ENCODE assay signal across 11 cellular contexts in the genomic region with DNA sequence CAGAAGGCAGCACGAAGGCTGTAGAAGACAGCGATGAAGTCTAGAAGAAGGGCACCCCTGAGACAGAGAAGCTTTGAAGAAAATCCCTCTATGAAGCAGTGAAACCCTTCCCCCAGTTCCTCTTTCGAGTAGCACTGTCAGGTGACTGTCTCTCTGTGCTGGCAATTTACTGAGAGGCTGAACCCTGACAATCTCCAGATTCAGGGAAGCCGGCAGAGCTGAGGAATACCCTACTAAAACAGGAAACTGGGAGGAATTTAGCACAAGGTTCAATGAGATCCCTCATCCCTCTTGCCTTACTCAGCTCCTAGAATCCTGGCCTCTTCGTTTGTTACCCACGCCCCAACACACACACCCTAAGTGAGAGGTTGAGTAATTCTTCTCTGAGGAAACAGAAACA.
DNase-seq lines count a peak whose midpoint lies in the region; ATAC-seq and TF ChIP-seq lines count a peak whose summit lies in the region.
"Had no signal": no experiment of that assay in that cellular context is flagged by ENCODE, and none has a peak within 500 bp of the region (broad histone marks: within the 10 kb centered on the region; RNA-seq: fewer than 3 reads in every experiment).

No MANE protein-coding gene starts in this region.

- H3K4me3 Mint-ChIP-seq in stimulated activated effector memory CD8-positive, alpha-beta T cell treated with anti-CD3 and anti-CD28 coated beads, Interleukin-12 subunit alpha, Interleukin-12 subunit beta, amount 100 ng/mL, for 72 hours: no peak overlapping the region
- H3K4me3 Mint-ChIP-seq: activated CD4-positive, alpha-beta T cell treated with anti-CD3 and anti-CD28 coated beads, Interleukin-2, amount 10 ng/mL, durations not matched to agents 24 days and 14 days had no signal

- intact Hi-C loops in breast epithelium (cut with DNase I; ENCODE audit: low total_unique reads): no loop called here

- H3K9me3 Mint-ChIP-seq in activated naive CD4-positive, alpha-beta T cell treated with anti-CD3 and anti-CD28 coated beads, Interleukin-2, amount 50 U/mL, for 72 hours: no peaks in the 10 kb centered on the region
- H3K9me3 Mint-ChIP-seq in stimulated activated effector memory CD8-positive, alpha-beta T cell treated with anti-CD3 and anti-CD28 coated beads, Interleukin-12 subunit alpha, Interleukin-12 subunit beta, amount 100 ng/mL, for 72 hours: no peaks in the 10 kb centered on the region
- H3K9me3 Mint-ChIP-seq: activated CD4-positive, alpha-beta T cell treated with anti-CD3 and anti-CD28 coated beads, Interleukin-2, amount 10 ng/mL, durations not matched to agents 24 days and 14 days had no signal

- DNase-seq in Ammon's horn (ENCODE audit: low spot score) (peak; percentile 42), fibroblast of mammary gland (ENCODE audit: low read depth) (peak; percentile 58), breast epithelium (ENCODE audit: low spot score in 2 of 2) (no peak), NCI-H526 (lab: John Stamatoyannopoulos, UW) (no peak)
- DNase-seq in activated naive CD4-positive, alpha-beta T cell treated with anti-CD3 and anti-CD28 coated beads, Interleukin-2, amount 50 U/mL, for 72 hours (ENCODE audit: low spot score in 2 of 2): no peak
- DNase-seq in stimulated activated effector memory CD8-positive, alpha-beta T cell treated with anti-CD3 and anti-CD28 coated beads, Interleukin-12 subunit alpha, Interleukin-12 subunit beta, amount 100 ng/mL, for 72 hours (ENCODE audit: low spot score in 2 of 2): no peak
- DNase-seq: activated CD4-positive, alpha-beta T cell treated with anti-CD3 and anti-CD28 coated beads, Interleukin-2, amount 10 ng/mL, durations not matched to agents 24 days and 14 days; lower lobe of right lung; NCI-H2171 had no signal

- no peak for TF ChIP-seq POLR2A in breast epithelium (IDR thresholded peaks at IDR 0.05)

- peak overlapping the region in 1 of 2 donors; percentile 51 for H3K27ac ChIP-seq in breast epithelium
- H3K27ac ChIP-seq: lower lobe of right lung had no signal

- no peaks in the 10 kb centered on the region for H3K4me1 ChIP-seq in breast epithelium
- H3K4me1 ChIP-seq: lower lobe of right lung had no signal

- no peaks in the 10 kb centered on the region for H3K27me3 ChIP-seq in breast epithelium

- H3K4me3 ChIP-seq in fibroblast of mammary gland (ENCODE audit: control insufficient read depth, low read depth, low read length) (no peak overlapping the region), breast epithelium (no peak overlapping the region)
- H3K4me3 ChIP-seq: lower lobe of right lung had no signal

- no peaks in the 10 kb centered on the region for H3K36me3 ChIP-seq in breast epithelium
- H3K36me3 ChIP-seq: lower lobe of right lung had no signal

- TF ChIP-seq CTCF in fibroblast of mammary gland (conservative IDR thresholded peaks at IDR 0.05; ENCODE audit: control insufficient read depth, insufficient read depth, low read depth, low read length): no peak
- TF ChIP-seq CTCF in breast epithelium (IDR thresholded peaks at IDR 0.05): no peak

- H3K27ac Mint-ChIP-seq in activated naive CD4-positive, alpha-beta T cell treated with anti-CD3 and anti-CD28 coated beads, Interleukin-2, amount 50 U/mL, for 72 hours: no peak overlapping the region
- H3K27ac Mint-ChIP-seq in stimulated activated effector memory CD8-positive, alpha-beta T cell treated with anti-CD3 and anti-CD28 coated beads, Interleukin-12 subunit alpha, Interleukin-12 subunit beta, amount 100 ng/mL, for 72 hours: no peak overlapping the region
- H3K27ac Mint-ChIP-seq: activated CD4-positive, alpha-beta T cell treated with anti-CD3 and anti-CD28 coated beads, Interleukin-2, amount 10 ng/mL, durations not matched to agents 24 days and 14 days had no signal

- H3K9me3 ChIP-seq in breast epithelium: no peaks in the 10 kb centered on the region

- H3K4me1 Mint-ChIP-seq in stimulated activated effector memory CD8-positive, alpha-beta T cell treated with anti-CD3 and anti-CD28 coated beads, Interleukin-12 subunit alpha, Interleukin-12 subunit beta, amount 100 ng/mL, for 72 hours: no peaks in the 10 kb centered on the region
- H3K4me1 Mint-ChIP-seq: activated CD4-positive, alpha-beta T cell treated with anti-CD3 and anti-CD28 coated beads, Interleukin-2, amount 10 ng/mL, durations not matched to agents 24 days and 14 days had no signal

- ATAC-seq in GM21515 (IDR thresholded peaks at IDR 0.05; ENCODE audit: unreplicated experiment): peak; percentile 90
- ATAC-seq in HG03575 (IDR thresholded peaks at IDR 0.05; ENCODE audit: extremely low read depth, insufficient number of reproducible peaks, low FRiP score, unreplicated experiment): peak; percentile 90
- ATAC-seq in activated naive CD4-positive, alpha-beta T cell treated with anti-CD3 and anti-CD28 coated beads, Interleukin-2, amount 50 U/mL, for 72 hours: no peak
- no peak for ATAC-seq in stimulated activated effector memory CD8-positive, alpha-beta T cell treated with anti-CD3 and anti-CD28 coated beads, Interleukin-12 subunit alpha, Interleukin-12 subunit beta, amount 100 ng/mL, for 72 hours

- no peaks in the 10 kb centered on the region for H3K36me3 Mint-ChIP-seq in activated naive CD4-positive, alpha-beta T cell treated with anti-CD3 and anti-CD28 coated beads, Interleukin-2, amount 50 U/mL, for 72 hours
- H3K36me3 Mint-ChIP-seq in stimulated activated effector memory CD8-positive, alpha-beta T cell treated with anti-CD3 and anti-CD28 coated beads, Interleukin-12 subunit alpha, Interleukin-12 subunit beta, amount 100 ng/mL, for 72 hours: no peaks in the 10 kb centered on the region

Comparison
In these comparisons a context has a peak if more than half of its experiments do, and no peak if none do; other contexts are left out.
1. DNase-seq: peak in Ammon's horn (single experiment) and fibroblast of mammary gland (single experiment); none in activated naive CD4-positive, alpha-beta T cell treated with anti-CD3 and anti-CD28 coated beads, Interleukin-2, amount 50 U/mL, for 72 hours (0 of 2), stimulated activated effector memory CD8-positive, alpha-beta T cell treated with anti-CD3 and anti-CD28 coated beads, Interleukin-12 subunit alpha, Interleukin-12 subunit beta, amount 100 ng/mL, for 72 hours (0 of 2), breast epithelium (0 of 2) and NCI-H526 (0 of 2).
2. ATAC-seq: peak in GM21515 (single experiment) and HG03575 (single experiment); none in activated naive CD4-positive, alpha-beta T cell treated with anti-CD3 and anti-CD28 coated beads, Interleukin-2, amount 50 U/mL, for 72 hours (0 of 2) and stimulated activated effector memory CD8-positive, alpha-beta T cell treated with anti-CD3 and anti-CD28 coated beads, Interleukin-12 subunit alpha, Interleukin-12 subunit beta, amount 100 ng/mL, for 72 hours (single experiment).